Comparison of ENCODE assay signal across 8 cellular contexts in genomic region chr17:1516403-1517161, GRCh38. TPM values are rescaled to one million over a fixed set of nuclear protein-coding genes. Genes with fewer than 3 reads are reported as not detected.
DNase-seq lines count a peak whose midpoint lies in the region; ATAC-seq and TF ChIP-seq lines count a peak whose summit lies in the region.

INPP5K (minus strand) TSS chr17:1516612; CDS start chr17:1516499, 113 bp downstream.

- H3K36me3 ChIP-seq in Panc1 (ENCODE audit: control insufficient read depth, insufficient read depth, low read length) (peaks cover 7% of the 10 kb centered on the region; the same call in 1 of the 2 replicates), muscle layer of duodenum (ENCODE audit: control insufficient read depth in 1 of 2, insufficient read depth in 2 of 2, low read length in 2 of 2) (peaks cover 21 to 22% of the 10 kb centered on the region in 2 donors)

- intact Hi-C loops in Panc1 (cut with micrococcal nuclease; ENCODE audit: unreplicated experiment), result no loop called here

- H3K4me1 ChIP-seq in Panc1 (ENCODE audit: control insufficient read depth, insufficient read depth, low read length) (peaks cover 6% of the 10 kb centered on the region), muscle layer of duodenum (ENCODE audit: control insufficient read depth in 1 of 2, insufficient read depth in 2 of 2, low read length in 2 of 2) (peaks cover 22 to 33% of the 10 kb centered on the region in 2 donors)

- H3K27ac ChIP-seq in Panc1 (ENCODE audit: low read length) (peak within 1 kb of the TSS; percentile 87), muscle layer of duodenum (ENCODE audit: low read length) (peak within 1 kb of the TSS; percentile 80)

- ATAC-seq in GM21723 (IDR thresholded peaks at IDR 0.05; ENCODE audit: unreplicated experiment), result peak; percentile 84
- ATAC-seq in Panc1, result peak; percentile 97
- ATAC-seq in esophagus mucosa, result peak; percentile 94

- POLR2A ChIA-PET in Panc1 (lab: Charles Lee), result interaction anchor here (0.6 to 0.7 kb wide), 3 partner anchors 22 to 35 kb away, joined by 6 read pairs; no protein-coding TSS in a partner anchor

- peak; percentile 77 for DNase-seq in DMS79 treated with DMSO at 0.1 percent for 48 hours (lab: John Stamatoyannopoulos, UW)
- peak; percentile 57 for DNase-seq in KG1 (lab: John Stamatoyannopoulos, UW)
- DNase-seq in Panc1 (ENCODE audit: low read depth, low spot score), result peak; percentile 86
- DNase-seq in activated T-cell treated with anti-CD3 and anti-CD28 coated beads, Interleukin-2, amount 50 U/mL, for 48 hours, result peak; percentile 97 to 98
- peak; percentile 93 to 98 for DNase-seq in stimulated activated CD8-positive, alpha-beta memory T cell treated with anti-CD3 and anti-CD28 coated beads, Interleukin-7, amount 100 ng/mL, for 4 hours (ENCODE audit: low read depth in 2 of 2)

- H3K27me3 ChIP-seq in Panc1 (ENCODE audit: control insufficient read depth, insufficient read depth, low read length), result no peaks in the 10 kb centered on the region
- no peaks in the 10 kb centered on the region for H3K27me3 ChIP-seq in muscle layer of duodenum (ENCODE audit: low read depth, low read length)

- in situ Hi-C loops in Panc1 (cut with HindIII; ENCODE audit: low pct_unique_long_range_greater_than_20kb, low sequenced_read_pairs), result no loop called here

- H3K4me3 ChIP-seq in Panc1 (ENCODE audit: low read depth in 2 of 2, low read length in 2 of 2) (peak within 1 kb of the TSS; percentile 85 to 88), muscle layer of duodenum (ENCODE audit: low read depth in 1 of 2, low read length in 2 of 2) (peak within 1 kb of the TSS; percentile 90)

- CTCF ChIA-PET in Panc1 (lab: Charles Lee), result interaction anchor here (0.7 to 1.6 kb wide), 3 partner anchors 27 to 151 kb away, joined by 3 to 6 read pairs (median 5); partner anchors contain the start of gene PITPNA

- H3K9me3 ChIP-seq in Panc1 (ENCODE audit: control insufficient read depth, insufficient read depth, low read depth, low read length), result no peaks in the 10 kb centered on the region
- no peaks in the 10 kb centered on the region for H3K9me3 ChIP-seq in muscle layer of duodenum (ENCODE audit: control insufficient read depth in 1 of 2, low read length in 2 of 2)

- no TSS peak for BruUV-seq in Panc1 (replicated peaks; lab: Mats Ljungman, UMichigan)

- no peak for TF ChIP-seq CTCF in Panc1 (IDR thresholded peaks at IDR 0.05)

RNA-seq across cellular contexts. Expression of gene INPP5K, which starts in this region (rescaled TPM):
- total RNA-seq in Panc1 (2021; ENCODE audit: unreplicated experiment) (21.3 TPM), esophagus mucosa (21.4 TPM)
- polyA plus RNA-seq in Panc1 (2012; ENCODE audit: insufficient read length), result 39.1 TPM

Comparison
In these comparisons a context has a peak if more than half of its experiments do, and no peak if none do; other contexts are left out.
1. Peak in every context shown above with its lines: DNase-seq, ATAC-seq, H3K4me3 ChIP-seq and H3K27ac ChIP-seq.